8 cellular contexts compared by ENCODE assay signal in genomic region chr17:49851387-49852291, GRCh38. TPM values are rescaled to one million over a fixed set of nuclear protein-coding genes. Genes with fewer than 3 reads are reported as not detected.
A peak's percentile ranks its signal among the peaks of the same experiment; 100 is the strongest.
DNase-seq lines count a peak whose midpoint lies in the region; ATAC-seq and TF ChIP-seq lines count a peak whose summit lies in the region.

No MANE protein-coding gene starts in this region.

- intact Hi-C loops in A673 (cut with micrococcal nuclease; ENCODE audit: unreplicated experiment) = loop anchor here (1.0 to 10.0 kb wide), 3 partner anchors 144 to 283 kb away; partner anchors contain the start of gene SLC35B1
- intact Hi-C loops in Panc1 (cut with micrococcal nuclease; ENCODE audit: unreplicated experiment) = loop anchor here (10.0 kb wide), 1 partner anchor 277 kb away; the partner anchor contains the start of gene NXPH3

- H3K9me3 ChIP-seq in A673 (ENCODE audit: low read depth, low read length, poor library complexity, severe bottlenecking) (no peaks in the 10 kb centered on the region), GM23248 (ENCODE audit: low read depth) (no peaks in the 10 kb centered on the region), Panc1 (ENCODE audit: control insufficient read depth, insufficient read depth, low read depth, low read length) (no peaks in the 10 kb centered on the region), neural progenitor cell (ENCODE audit: low read depth) (no peaks in the 10 kb centered on the region)

- peak; percentile 78 for ATAC-seq in Panc1
- peak; percentile 73 for ATAC-seq in activated T-helper 17 cell treated with anti-CD3 and anti-CD28 coated beads, Interleukin-2, amount 50 U/mL, for 72 hours (replicated peaks)
- peak; percentile 73 for ATAC-seq in stimulated activated naive CD8-positive, alpha-beta T cell treated with anti-CD3 and anti-CD28 coated beads, Interleukin-15, amount 100 ng/mL, for 72 hours

- H3K27me3 ChIP-seq in A673 (replicated peaks; ENCODE audit: insufficient read depth, low read depth, low read length, poor library complexity) = no peaks in the 10 kb centered on the region
- no peaks in the 10 kb centered on the region for H3K27me3 ChIP-seq in GM23248 (replicated peaks; ENCODE audit: insufficient read depth)
- peaks cover 23% of the 10 kb centered on the region for H3K27me3 ChIP-seq in Panc1 (ENCODE audit: control insufficient read depth, insufficient read depth, low read length)
- H3K27me3 ChIP-seq in neural progenitor cell = peaks cover 75% of the 10 kb centered on the region

- H3K27ac Mint-ChIP-seq in activated T-helper 17 cell treated with anti-CD3 and anti-CD28 coated beads, Interleukin-2, amount 50 U/mL, for 72 hours = peak overlapping the region; percentile 89
- H3K27ac Mint-ChIP-seq in neural progenitor cell = no peak overlapping the region
- H3K27ac Mint-ChIP-seq in stimulated activated naive CD8-positive, alpha-beta T cell treated with anti-CD3 and anti-CD28 coated beads, Interleukin-15, amount 100 ng/mL, for 72 hours = peak overlapping the region; percentile 77 to 91

- CTCF ChIA-PET in A673 (lab: Charles Lee) (interaction anchor here (0.6 to 1.4 kb wide), 8 partner anchors 63 to 294 kb away, joined by 3 to 5 read pairs (median 4); partner anchors contain the start of gene NXPH3), Panc1 (lab: Charles Lee) (no interaction called here)

- no peak overlapping the region for H3K27ac ChIP-seq in A673 (ENCODE audit: low read depth, low read length, poor library complexity, severe bottlenecking)
- H3K27ac ChIP-seq in GM23248 = no peak overlapping the region
- no peak overlapping the region for H3K27ac ChIP-seq in Panc1 (ENCODE audit: low read length)
- no peak overlapping the region for H3K27ac ChIP-seq in neural progenitor cell

- TF ChIP-seq CTCF in A673 (conservative IDR thresholded peaks at IDR 0.05; ENCODE audit: low read depth, low read length) = peak; percentile 91
- TF ChIP-seq CTCF in Panc1 (IDR thresholded peaks at IDR 0.05) = peak; percentile 90
- TF ChIP-seq CTCF in foreskin fibroblast (IDR thresholded peaks at IDR 0.05; ENCODE audit: low read depth, low read length) = peak; percentile 72
- peak; percentile 82 for TF ChIP-seq CTCF in neural progenitor cell (IDR thresholded peaks at IDR 0.05)

- in situ Hi-C loops in GM23248 (cut with MboI) = loop anchor here (10.0 kb wide), 1 partner anchor 287 kb away; no protein-coding TSS in a partner anchor
- in situ Hi-C loops in Panc1 (cut with HindIII; ENCODE audit: low pct_unique_long_range_greater_than_20kb, low sequenced_read_pairs) = no loop called here

- H3K36me3 ChIP-seq in A673 (ENCODE audit: insufficient read depth, low read length, poor library complexity, severe bottlenecking) (no peaks in the 10 kb centered on the region), GM23248 (ENCODE audit: low read depth) (no peaks in the 10 kb centered on the region), Panc1 (ENCODE audit: control insufficient read depth, insufficient read depth, low read length) (no peaks in the 10 kb centered on the region), neural progenitor cell (no peaks in the 10 kb centered on the region)

- H3K4me3 Mint-ChIP-seq in activated T-helper 17 cell treated with anti-CD3 and anti-CD28 coated beads, Interleukin-2, amount 50 U/mL, for 72 hours = peak overlapping the region; percentile 80
- peak overlapping the region; percentile 83 for H3K4me3 Mint-ChIP-seq in neural progenitor cell
- peak overlapping the region; percentile 83 to 85 for H3K4me3 Mint-ChIP-seq in stimulated activated naive CD8-positive, alpha-beta T cell treated with anti-CD3 and anti-CD28 coated beads, Interleukin-15, amount 100 ng/mL, for 72 hours

- no peaks in the 10 kb centered on the region for H3K4me1 ChIP-seq in A673 (ENCODE audit: insufficient read depth, low read length, poor library complexity, severe bottlenecking)
- H3K4me1 ChIP-seq in GM23248 (ENCODE audit: insufficient read depth) = no peaks in the 10 kb centered on the region
- peaks cover 3% of the 10 kb centered on the region; the same call in 1 of the 2 replicates for H3K4me1 ChIP-seq in Panc1 (ENCODE audit: control insufficient read depth, insufficient read depth, low read length)
- H3K4me1 ChIP-seq in neural progenitor cell = peaks cover 6% of the 10 kb centered on the region

- H3K27me3 Mint-ChIP-seq in activated T-helper 17 cell treated with anti-CD3 and anti-CD28 coated beads, Interleukin-2, amount 50 U/mL, for 72 hours = no peaks in the 10 kb centered on the region
- peaks cover 21% of the 10 kb centered on the region for H3K27me3 Mint-ChIP-seq in neural progenitor cell (ENCODE audit: insufficient read depth, low read depth)
- no peaks in the 10 kb centered on the region for H3K27me3 Mint-ChIP-seq in stimulated activated naive CD8-positive, alpha-beta T cell treated with anti-CD3 and anti-CD28 coated beads, Interleukin-15, amount 100 ng/mL, for 72 hours

- H3K79me2 ChIP-seq in GM23248 (ENCODE audit: insufficient read depth) (no peaks in the 10 kb centered on the region), neural progenitor cell (ENCODE audit: low read depth) (no peaks in the 10 kb centered on the region)

- H3K4me3 ChIP-seq in A673 (ENCODE audit: low read depth, low read length, poor library complexity, severe bottlenecking) (peak overlapping the region; percentile 53), GM23248 (peak overlapping the region; percentile 74), Panc1 (ENCODE audit: low read depth in 2 of 2, low read length in 2 of 2) (peak overlapping the region; percentile 48 to 59), foreskin fibroblast (ENCODE audit: low read depth in 1 of 2, low read length in 2 of 2) (peak overlapping the region; percentile 50 to 70), neural progenitor cell (peak overlapping the region; percentile 48)

- H2AFZ ChIP-seq in GM23248 (peak overlapping the region; percentile 80), neural progenitor cell (replicated peaks) (peak overlapping the region; percentile 28)

- H3F3A ChIP-seq in GM23248 (ENCODE audit: insufficient read depth) (peaks cover 19% of the 10 kb centered on the region), neural progenitor cell (ENCODE audit: low read depth) (peaks cover 19% of the 10 kb centered on the region)

- H3K4me2 ChIP-seq in GM23248 (ENCODE audit: unreplicated experiment) (peak overlapping the region; percentile 46), neural progenitor cell (peak overlapping the region; percentile 89)

- H3K36me3 Mint-ChIP-seq in activated T-helper 17 cell treated with anti-CD3 and anti-CD28 coated beads, Interleukin-2, amount 50 U/mL, for 72 hours (ENCODE audit: low read depth) = peaks cover 4% of the 10 kb centered on the region
- no peaks in the 10 kb centered on the region for H3K36me3 Mint-ChIP-seq in neural progenitor cell

- POLR2A ChIA-PET in A673 (lab: Charles Lee; ENCODE audit: low non-redundant PET) (no interaction called here), Panc1 (lab: Charles Lee) (interaction anchor here (0.6 kb wide), 2 partner anchors 130 to 144 kb away, joined by 3 to 4 read pairs; partner anchors contain the start of gene SLC35B1)

- H4K20me1 ChIP-seq in GM23248 (ENCODE audit: insufficient read depth) (no peaks in the 10 kb centered on the region), neural progenitor cell (ENCODE audit: low read depth) (no peaks in the 10 kb centered on the region)

- 7 to 16% methylated on average over 30 to 55 of the region's 55 CpGs for WGBS in GM23248 (ENCODE audit: low coverage in 1 of 2, low lambda C conversion rate in 2 of 2, missing lambda C conversion rate in 2 of 2), 2 experiments

- no TSS peak for BruUV-seq in A673 (replicated peaks; lab: Mats Ljungman, UMichigan)
- no TSS peak for BruUV-seq in Panc1 (replicated peaks; lab: Mats Ljungman, UMichigan)

- no peaks in the 10 kb centered on the region for H3K9me2 ChIP-seq in GM23248 (ENCODE audit: insufficient read depth)

- H3K9ac ChIP-seq in GM23248 (peak overlapping the region; percentile 64), neural progenitor cell (no peak overlapping the region)

- H3K9me3 Mint-ChIP-seq in activated T-helper 17 cell treated with anti-CD3 and anti-CD28 coated beads, Interleukin-2, amount 50 U/mL, for 72 hours = no peaks in the 10 kb centered on the region
- H3K9me3 Mint-ChIP-seq in neural progenitor cell = no peaks in the 10 kb centered on the region
- H3K9me3 Mint-ChIP-seq in stimulated activated naive CD8-positive, alpha-beta T cell treated with anti-CD3 and anti-CD28 coated beads, Interleukin-15, amount 100 ng/mL, for 72 hours = no peaks in the 10 kb centered on the region

- H3K4me1 Mint-ChIP-seq in activated T-helper 17 cell treated with anti-CD3 and anti-CD28 coated beads, Interleukin-2, amount 50 U/mL, for 72 hours = peaks cover 8% of the 10 kb centered on the region
- peaks cover 12% of the 10 kb centered on the region for H3K4me1 Mint-ChIP-seq in neural progenitor cell
- H3K4me1 Mint-ChIP-seq in stimulated activated naive CD8-positive, alpha-beta T cell treated with anti-CD3 and anti-CD28 coated beads, Interleukin-15, amount 100 ng/mL, for 72 hours = peaks cover 20% of the 10 kb centered on the region

- DNase-seq in A673 (ENCODE audit: low spot score) (peak; percentile 86), GM23248 (peak; percentile 83), Panc1 (ENCODE audit: low read depth, low spot score) (no peak), foreskin fibroblast (peak; percentile 41 to 75), neural progenitor cell (ENCODE audit: low spot score) (peak; percentile 89), NCI-H510A treated with DMSO at 0.1 percent for 48 hours (lab: John Stamatoyannopoulos, UW) (no peak)
- DNase-seq in stimulated activated naive CD8-positive, alpha-beta T cell treated with anti-CD3 and anti-CD28 coated beads, Interleukin-15, amount 100 ng/mL, for 72 hours = peak; percentile 59 to 67

RNA-seq across cellular contexts. Expression of gene TAC4, which starts 3.8 kb away (rescaled TPM):
- total RNA-seq in A673 (2021) (not detected in 2 replicates), Panc1 (2021; ENCODE audit: unreplicated experiment) (not detected), neural progenitor cell (ENCODE audit: low replicate concordance) (not detected in 2 replicates)
- total RNA-seq in GM23248 (2014; rRNA removed; shearing (Covaris generic)) = not detected in 2 replicates
- not detected in 2 replicates for polyA plus RNA-seq in GM23248 (2016; fragmentation: Nextera tagmentation; extraction: Ambion mirVana)
- not detected for polyA plus RNA-seq in Panc1 (2012; ENCODE audit: insufficient read length)
- total RNA-seq in activated T-helper 17 cell treated with anti-CD3 and anti-CD28 coated beads, Interleukin-2, amount 50 U/mL, for 72 hours = not detected

Comparison
In these comparisons a context has a peak if more than half of its experiments do, and no peak if none do; other contexts are left out.
1. DNase-seq: peak in A673 (single experiment), GM23248 (single experiment), foreskin fibroblast (2 of 2), neural progenitor cell (single experiment) and stimulated activated naive CD8-positive, alpha-beta T cell treated with anti-CD3 and anti-CD28 coated beads, Interleukin-15, amount 100 ng/mL, for 72 hours (2 of 2); none in Panc1 (single experiment) and NCI-H510A treated with DMSO at 0.1 percent for 48 hours (single experiment).
2. Peak in every context shown above with its lines, with median percentiles within 50 percentile points of each other: H3K4me3 ChIP-seq, CTCF ChIP-seq, ATAC-seq and H3K4me3 Mint-ChIP-seq.